26 cellular contexts compared by ENCODE assay signal in the genomic region with DNA sequence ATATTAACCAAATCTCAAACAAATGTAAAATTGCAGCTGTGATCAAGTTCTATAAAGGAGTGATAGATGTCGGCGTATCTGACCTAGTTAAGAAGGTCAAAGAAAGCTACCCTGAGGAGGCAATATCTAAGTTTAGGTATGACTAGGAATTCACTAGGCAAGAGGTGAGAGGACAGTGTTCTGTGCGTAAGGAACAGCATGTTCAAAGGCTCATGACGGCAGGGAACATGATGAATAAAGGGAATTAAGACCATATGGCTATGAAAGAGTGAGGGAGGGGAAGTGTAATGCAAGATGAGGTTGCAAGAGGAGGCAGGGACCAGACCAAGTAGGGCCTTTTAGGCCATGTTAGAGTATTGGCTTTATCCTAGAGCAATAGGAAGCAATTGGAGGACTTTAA. TPM values are rescaled to one million over a fixed set of nuclear protein-coding genes. Genes with fewer than 3 reads are reported as not detected.
DNase-seq lines count a peak whose midpoint lies in the region; ATAC-seq and TF ChIP-seq lines count a peak whose summit lies in the region.
"Had no signal": no experiment of that assay in that cellular context is flagged by ENCODE, and none has a peak within 500 bp of the region (broad histone marks: within the 10 kb centered on the region; RNA-seq: fewer than 3 reads in every experiment).

No MANE protein-coding gene starts in this region.

- H3K27ac ChIP-seq in foreskin keratinocyte: no peak overlapping the region
- H3K27ac ChIP-seq: coronary artery, lower lobe of right lung, VCaP had no signal

- H3K27ac Mint-ChIP-seq in activated naive CD8-positive, alpha-beta T cell: peak overlapping the region; percentile 69
- no peak overlapping the region for H3K27ac Mint-ChIP-seq in activated naive CD8-positive, alpha-beta T cell treated with anti-CD3 and anti-CD28 coated beads for 36 hours
- H3K27ac Mint-ChIP-seq in memory B cell: peak overlapping the region; percentile 43
- H3K27ac Mint-ChIP-seq: activated naive CD4-positive, alpha-beta T cell treated with anti-CD3 and anti-CD28 coated beads for 36 hours; T-helper 1 cell treated with Interleukin-12 subunit alpha and Interleukin-12 subunit beta and Interleukin-4 antibody, amounts not matched to agents 30 μg/mL and 1 μg/mL, for 36 hours had no signal

- ATAC-seq in memory B cell (ENCODE audit: low read depth): no peak
- no peak for ATAC-seq in HG03175 (IDR thresholded peaks at IDR 0.05; ENCODE audit: unreplicated experiment)
- ATAC-seq in foreskin keratinocyte: no peak
- ATAC-seq: activated T-cell treated with anti-CD3 and anti-CD28 coated beads, Interleukin-2, amount 50 U/mL, for 4 hours; lower lobe of right lung had no signal

- H3K4me1 Mint-ChIP-seq in activated naive CD8-positive, alpha-beta T cell (ENCODE audit: low read depth): peaks cover 52% of the 10 kb centered on the region
- peaks cover 36% of the 10 kb centered on the region for H3K4me1 Mint-ChIP-seq in activated naive CD8-positive, alpha-beta T cell treated with anti-CD3 and anti-CD28 coated beads for 36 hours
- H3K4me1 Mint-ChIP-seq in memory B cell: peaks cover 17% of the 10 kb centered on the region

- H3K9me3 Mint-ChIP-seq in activated naive CD8-positive, alpha-beta T cell (ENCODE audit: low read depth): no peaks in the 10 kb centered on the region
- H3K9me3 Mint-ChIP-seq in activated naive CD8-positive, alpha-beta T cell treated with anti-CD3 and anti-CD28 coated beads for 36 hours: no peaks in the 10 kb centered on the region
- H3K9me3 Mint-ChIP-seq in memory B cell: no peaks in the 10 kb centered on the region
- H3K9me3 Mint-ChIP-seq: activated naive CD4-positive, alpha-beta T cell treated with anti-CD3 and anti-CD28 coated beads for 36 hours; activated T-cell treated with anti-CD3 and anti-CD28 coated beads, Interleukin-2, amount 50 U/mL, for 4 hours; T-helper 1 cell treated with Interleukin-12 subunit alpha and Interleukin-12 subunit beta and Interleukin-4 antibody, amounts not matched to agents 30 μg/mL and 1 μg/mL, for 36 hours had no signal

- no peaks in the 10 kb centered on the region for H3K4me1 ChIP-seq in foreskin keratinocyte

- H3K4me3 Mint-ChIP-seq in activated naive CD8-positive, alpha-beta T cell: no peak overlapping the region
- H3K4me3 Mint-ChIP-seq in activated naive CD8-positive, alpha-beta T cell treated with anti-CD3 and anti-CD28 coated beads for 36 hours: no peak overlapping the region
- no peak overlapping the region for H3K4me3 Mint-ChIP-seq in memory B cell
- H3K4me3 Mint-ChIP-seq: activated naive CD4-positive, alpha-beta T cell treated with anti-CD3 and anti-CD28 coated beads for 36 hours; activated T-cell treated with anti-CD3 and anti-CD28 coated beads, Interleukin-2, amount 50 U/mL, for 4 hours; T-helper 1 cell treated with Interleukin-12 subunit alpha and Interleukin-12 subunit beta and Interleukin-4 antibody, amounts not matched to agents 30 μg/mL and 1 μg/mL, for 36 hours had no signal

- no peak for TF ChIP-seq CTCF in foreskin keratinocyte (conservative IDR thresholded peaks at IDR 0.05)

- peaks cover 5% of the 10 kb centered on the region for H3K36me3 Mint-ChIP-seq in activated naive CD8-positive, alpha-beta T cell
- peaks cover 15% of the 10 kb centered on the region for H3K36me3 Mint-ChIP-seq in activated naive CD8-positive, alpha-beta T cell treated with anti-CD3 and anti-CD28 coated beads for 36 hours
- H3K36me3 Mint-ChIP-seq in memory B cell: peaks cover 21% of the 10 kb centered on the region

- DNase-seq in activated naive CD8-positive, alpha-beta T cell treated with anti-CD3 and anti-CD28 coated beads for 36 hours: no peak
- DNase-seq in cerebellar cortex (ENCODE audit: low spot score) (peak; percentile 9), memory B cell (ENCODE audit: low spot score in 2 of 2) (no peak), NCI-H2196 (lab: John Stamatoyannopoulos, UW; ENCODE audit: unreplicated experiment) (no peak), foreskin keratinocyte (no peak), epidermal melanocyte (ENCODE audit: insufficient read length, low spot score) (no peak)
- DNase-seq: ACHN; activated CD4-positive, alpha-beta T cell treated with anti-CD3 and anti-CD28 coated beads, Interleukin-2, amount 50 U/mL, for 48 hours; activated naive CD4-positive, alpha-beta T cell treated with anti-CD3 and anti-CD28 coated beads for 36 hours; activated T-cell treated with anti-CD3 and anti-CD28 coated beads, Interleukin-2, amount 50 U/mL, for 4 hours; C1 segment of cervical spinal cord; DMS53; hypothalamus; islet precursor cell; lower lobe of right lung; MG63; NCI-H1436; NCI-H69; right cardiac atrium; stimulated activated CD4-positive, alpha-beta T cell treated with anti-CD3 and anti-CD28 coated beads, Interleukin-15, amount 100 ng/mL, for 24 hours had no signal

- no peaks in the 10 kb centered on the region for H3K27me3 ChIP-seq in foreskin keratinocyte
- H3K27me3 ChIP-seq: MG63, vagina had no signal

- H3K27me3 Mint-ChIP-seq in activated naive CD8-positive, alpha-beta T cell: no peaks in the 10 kb centered on the region
- H3K27me3 Mint-ChIP-seq in activated naive CD8-positive, alpha-beta T cell treated with anti-CD3 and anti-CD28 coated beads for 36 hours: no peaks in the 10 kb centered on the region
- no peaks in the 10 kb centered on the region for H3K27me3 Mint-ChIP-seq in memory B cell

RNA-seq across cellular contexts. Expression of a gene that starts 8.6 kb away (rescaled TPM):
- total RNA-seq in activated naive CD8-positive, alpha-beta T cell treated with anti-CD3 and anti-CD28 coated beads for 36 hours: 10 to 100 TPM; 37.6 to 38.3 TPM
- 18.8 and 21.7 TPM in 2 replicates for total RNA-seq in foreskin keratinocyte
- 11.7 TPM in 2 replicates for polyA plus RNA-seq in foreskin keratinocyte

RNA-seq across cellular contexts. Expression of a gene that starts 15.2 kb away (rescaled TPM):
- 10 to 100 TPM in 1 of 2 experiments, 1 to 10 TPM in 1; 9.3 to 10.3 TPM for total RNA-seq in activated naive CD8-positive, alpha-beta T cell treated with anti-CD3 and anti-CD28 coated beads for 36 hours
- 1.0 and 1.1 TPM in 2 replicates for total RNA-seq in foreskin keratinocyte
- 1.2 TPM in 2 replicates for polyA plus RNA-seq in foreskin keratinocyte

RNA-seq across cellular contexts. Expression of a gene that starts 15.3 kb away (rescaled TPM):
- total RNA-seq in activated naive CD8-positive, alpha-beta T cell treated with anti-CD3 and anti-CD28 coated beads for 36 hours: 10 to 100 TPM; 21.1 to 21.9 TPM
- total RNA-seq in foreskin keratinocyte: 16.4 and 17.5 TPM in 2 replicates
- 22.6 and 22.9 TPM in 2 replicates for polyA plus RNA-seq in foreskin keratinocyte

RNA-seq across cellular contexts. Expression of a gene that starts 21.9 kb away (rescaled TPM):
- total RNA-seq in activated naive CD8-positive, alpha-beta T cell treated with anti-CD3 and anti-CD28 coated beads for 36 hours: 100 to 1,000 TPM; 345 to 349 TPM
- 174 and 204 TPM in 2 replicates for total RNA-seq in foreskin keratinocyte
- 227 and 256 TPM in 2 replicates for polyA plus RNA-seq in foreskin keratinocyte

RNA-seq across cellular contexts. Expression of a gene that starts 30.7 kb away (rescaled TPM):
- 10 to 100 TPM; 33.6 to 33.8 TPM for total RNA-seq in activated naive CD8-positive, alpha-beta T cell treated with anti-CD3 and anti-CD28 coated beads for 36 hours
- total RNA-seq in foreskin keratinocyte: 25.4 and 26.8 TPM in 2 replicates
- polyA plus RNA-seq in foreskin keratinocyte: 31.4 and 32.6 TPM in 2 replicates
